ENCODE assay signal across 22 cellular contexts in the genomic region with DNA sequence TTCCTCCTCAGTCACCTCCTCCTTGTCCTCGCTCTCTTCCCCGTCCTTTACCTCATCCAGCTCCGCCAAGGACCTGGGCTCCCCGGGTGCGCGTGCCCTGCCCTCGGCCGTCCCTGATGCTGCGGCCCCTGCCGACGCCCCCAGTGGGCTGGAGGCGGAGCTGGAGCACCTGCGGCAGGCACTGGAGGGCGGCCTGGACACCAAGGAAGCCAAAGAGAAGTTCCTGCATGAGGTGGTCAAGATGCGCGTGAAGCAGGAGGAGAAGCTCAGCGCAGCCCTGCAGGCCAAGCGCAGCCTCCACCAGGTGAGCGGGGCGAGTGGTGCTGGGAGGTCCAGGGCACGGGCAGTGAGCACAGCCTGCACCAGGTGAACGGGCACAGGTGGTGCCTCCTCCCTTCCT.
"Had no signal": no experiment of that assay in that cellular context is flagged by ENCODE, and none has a peak within 500 bp of the region (broad histone marks: within the 10 kb centered on the region; RNA-seq: fewer than 3 reads in every experiment).

No MANE protein-coding gene starts in this region.

- H2AFZ ChIP-seq: hepatocyte had no signal

- H3K27ac ChIP-seq: body of pancreas, coronary artery, epithelial cell of prostate, hepatocyte, neutrophil, ovary, psoas muscle, upper lobe of right lung had no signal

- ATAC-seq: activated naive CD8-positive, alpha-beta T cell treated with anti-CD3 and anti-CD28 coated beads, Interleukin-2, amount 50 U/mL, for 24 hours; body of pancreas; psoas muscle; sciatic nerve; SK-N-SH treated with all-trans-retinoic acid at 6 μM for 48 hours; upper lobe of right lung had no signal

- H3K9me3 Mint-ChIP-seq: activated CD4-positive, alpha-beta memory T cell treated with anti-CD3 and anti-CD28 coated beads for 36 hours; activated naive CD8-positive, alpha-beta T cell treated with anti-CD3 and anti-CD28 coated beads, Interleukin-2, amount 50 U/mL, for 24 hours; natural killer cell treated with Interleukin-12 subunit alpha and Interleukin-12 subunit beta and Interleukin-15 and Interleukin-18, amount 100 ng/mL, for 72 hours had no signal

- H3K4me3 Mint-ChIP-seq: activated CD4-positive, alpha-beta memory T cell treated with anti-CD3 and anti-CD28 coated beads for 36 hours; activated naive CD8-positive, alpha-beta T cell treated with anti-CD3 and anti-CD28 coated beads, Interleukin-2, amount 50 U/mL, for 24 hours had no signal

- DNase-seq: activated CD4-positive, alpha-beta memory T cell treated with anti-CD3 and anti-CD28 coated beads for 36 hours; activated CD4-positive, alpha-beta T cell treated with anti-CD3 and anti-CD28 coated beads for 48 hours; activated effector memory CD4-positive, alpha-beta T cell treated with anti-CD3 and anti-CD28 coated beads, Interleukin-2, amount 50 U/mL, for 16 hours; activated naive CD4-positive, alpha-beta T cell treated with anti-CD3 and anti-CD28 coated beads, Interleukin-2, amount 50 U/mL, for 16 hours; activated naive CD8-positive, alpha-beta T cell treated with anti-CD3 and anti-CD28 coated beads, Interleukin-2, amount 50 U/mL, for 24 hours; activated T-cell treated with anti-CD3 and anti-CD28 coated beads for 4 hours; body of pancreas; kidney glomerular epithelial cell; midbrain; ovary; psoas muscle; stimulated activated CD4-positive, alpha-beta T cell treated with anti-CD3 and anti-CD28 coated beads, Interleukin-4, amount 100 ng/mL, for 1 hour; stimulated activated naive CD4-positive, alpha-beta T cell; upper lobe of right lung had no signal

- H3K36me3 ChIP-seq: ovary had no signal

- H3K4me2 ChIP-seq: hepatocyte, smooth muscle cell had no signal

- H3K27ac Mint-ChIP-seq: activated CD4-positive, alpha-beta memory T cell treated with anti-CD3 and anti-CD28 coated beads for 36 hours; activated naive CD8-positive, alpha-beta T cell treated with anti-CD3 and anti-CD28 coated beads, Interleukin-2, amount 50 U/mL, for 24 hours had no signal

- H3K27me3 Mint-ChIP-seq: activated CD4-positive, alpha-beta memory T cell treated with anti-CD3 and anti-CD28 coated beads for 36 hours; activated naive CD8-positive, alpha-beta T cell treated with anti-CD3 and anti-CD28 coated beads, Interleukin-2, amount 50 U/mL, for 24 hours; natural killer cell treated with Interleukin-12 subunit alpha and Interleukin-12 subunit beta and Interleukin-15 and Interleukin-18, amount 100 ng/mL, for 72 hours had no signal

- H3K9me3 ChIP-seq: body of pancreas, neutrophil, ovary, psoas muscle, upper lobe of right lung had no signal

- H3K27me3 ChIP-seq: body of pancreas, hepatocyte, ovary, upper lobe of right lung had no signal

- H3K4me3 ChIP-seq: body of pancreas, coronary artery, hepatocyte, ovary, psoas muscle, smooth muscle cell, upper lobe of right lung had no signal
